In genomic region chr1:27036718-27037117, GRCh38 we compare ENCODE assay signal across 30 cellular contexts. TPM values are rescaled to one million over a fixed set of nuclear protein-coding genes. Genes with fewer than 3 reads are reported as not detected.
"Had no signal": no experiment of that assay in that cellular context is flagged by ENCODE, and none has a peak within 500 bp of the region (broad histone marks: within the 10 kb centered on the region; RNA-seq: fewer than 3 reads in every experiment).

No MANE protein-coding gene starts in this region.

- ATAC-seq: left colon; mucosa of descending colon; naive thymus-derived CD4-positive, alpha-beta T cell; natural killer cell treated with Interleukin-12 subunit alpha and Interleukin-12 subunit beta and Interleukin-15 and Interleukin-18, amount 100 ng/mL, for 72 hours; pancreas; right cardiac atrium; sciatic nerve; stimulated activated naive B cell treated with anti-CD40 and anti-IgM and Interleukin-4, amounts not matched to agents 10 μg/mL and 1 μg/mL and 100 μg/mL, for 72 hours; stimulated activated naive CD8-positive, alpha-beta T cell treated with anti-CD3 and anti-CD28 coated beads, Interleukin-15, Interleukin-2, amounts not matched to agents 100 U/mL and 50 U/mL, for 24 hours had no signal

- DNase-seq: hippocampal formation; immature natural killer cell; kidney; left colon; left ventricle myocardium inferior; midbrain; mucosa of descending colon; naive thymus-derived CD4-positive, alpha-beta T cell; nucleus accumbens; pancreas; posterior cingulate gyrus; retina; right cardiac atrium; stimulated activated CD4-positive, alpha-beta T cell treated with anti-CD3 and anti-CD28 coated beads, Interleukin-12 subunit alpha, Interleukin-12 subunit beta, amount 100 ng/mL, for 4 hours; stimulated activated CD4-positive, alpha-beta T cell treated with anti-CD3 and anti-CD28 coated beads, Interleukin-15, amount 100 ng/mL, for 24 hours; stimulated activated CD4-positive, alpha-beta T cell treated with anti-CD3 and anti-CD28 coated beads, Interleukin-2, amount 100 ng/mL, for 24 hours; stimulated activated CD4-positive, alpha-beta T cell treated with anti-CD3 and anti-CD28 coated beads, Interleukin-4, amount 100 ng/mL, for 1 hour; stimulated activated naive B cell treated with anti-CD40 and anti-IgM and Interleukin-4, amounts not matched to agents 10 μg/mL and 1 μg/mL and 100 μg/mL, for 72 hours; stimulated activated naive CD8-positive, alpha-beta T cell treated with anti-CD3 and anti-CD28 coated beads, Interleukin-15, Interleukin-2, amounts not matched to agents 100 U/mL and 50 U/mL, for 24 hours; stomach; testis; thyroid gland; transverse colon; upper lobe of left lung had no signal

- H3K36me3 Mint-ChIP-seq: immature natural killer cell; memory B cell; naive thymus-derived CD4-positive, alpha-beta T cell; natural killer cell treated with Interleukin-12 subunit alpha and Interleukin-12 subunit beta and Interleukin-15 and Interleukin-18, amount 100 ng/mL, for 72 hours; stimulated activated naive B cell treated with anti-CD40 and anti-IgM and Interleukin-4, amounts not matched to agents 10 μg/mL and 1 μg/mL and 100 μg/mL, for 72 hours had no signal

- H3K27ac Mint-ChIP-seq: immature natural killer cell; memory B cell; naive thymus-derived CD4-positive, alpha-beta T cell; natural killer cell treated with Interleukin-12 subunit alpha and Interleukin-12 subunit beta and Interleukin-15 and Interleukin-18, amount 100 ng/mL, for 72 hours; stimulated activated naive B cell treated with anti-CD40 and anti-IgM and Interleukin-4, amounts not matched to agents 10 μg/mL and 1 μg/mL and 100 μg/mL, for 72 hours had no signal

- H3K9me3 Mint-ChIP-seq: immature natural killer cell; memory B cell; naive thymus-derived CD4-positive, alpha-beta T cell; natural killer cell treated with Interleukin-12 subunit alpha and Interleukin-12 subunit beta and Interleukin-15 and Interleukin-18, amount 100 ng/mL, for 72 hours; stimulated activated naive B cell treated with anti-CD40 and anti-IgM and Interleukin-4, amounts not matched to agents 10 μg/mL and 1 μg/mL and 100 μg/mL, for 72 hours had no signal

- H3K4me3 Mint-ChIP-seq: immature natural killer cell; memory B cell; naive thymus-derived CD4-positive, alpha-beta T cell; natural killer cell treated with Interleukin-12 subunit alpha and Interleukin-12 subunit beta and Interleukin-15 and Interleukin-18, amount 100 ng/mL, for 72 hours; stimulated activated naive B cell treated with anti-CD40 and anti-IgM and Interleukin-4, amounts not matched to agents 10 μg/mL and 1 μg/mL and 100 μg/mL, for 72 hours had no signal

- H3K27ac ChIP-seq: left ventricle myocardium inferior, pancreas, prostate gland, skin epidermis, stomach, testis, thyroid gland, transverse colon, vagina had no signal

- H3K4me1 Mint-ChIP-seq: immature natural killer cell had no signal

RNA-seq across cellular contexts. Expression of gene TENT5B, which starts 24.1 kb away (rescaled TPM):
- total RNA-seq: natural killer cell treated with Interleukin-12 subunit alpha and Interleukin-12 subunit beta and Interleukin-15 and Interleukin-18, amount 100 ng/mL, for 72 hours had no signal
